ENCODE assay signal across 15 cellular contexts in genomic region chr3:131444180-131444579, GRCh38.
"Had no signal": no experiment of that assay in that cellular context is flagged by ENCODE, and none has a peak within 500 bp of the region (broad histone marks: within the 10 kb centered on the region; RNA-seq: fewer than 3 reads in every experiment).

No MANE protein-coding gene starts in this region.

- DNase-seq: islet precursor cell; left ventricle myocardium inferior; mesendoderm; naive B cell; natural killer cell; stimulated activated CD4-positive, alpha-beta T cell treated with anti-CD3 and anti-CD28 coated beads, Interleukin-12 subunit alpha, Interleukin-12 subunit beta, amount 100 ng/mL, for 4 hours; stimulated activated CD4-positive, alpha-beta T cell treated with anti-CD3 and anti-CD28 coated beads, Interleukin-4, amount 100 ng/mL, for 24 hours; stimulated activated naive CD4-positive, alpha-beta T cell; uterus had no signal

- H3K4me3 Mint-ChIP-seq: mesothelial cell of epicardium; naive B cell; natural killer cell; stimulated activated effector memory CD8-positive, alpha-beta T cell treated with anti-CD3 and anti-CD28 coated beads, Interleukin-12 subunit alpha, Interleukin-12 subunit beta, amount 100 ng/mL, for 72 hours; stimulated activated naive CD8-positive, alpha-beta T cell treated with anti-CD3 and anti-CD28 coated beads, Interleukin-15, Interleukin-2, amounts not matched to agents 100 ng/mL and 50 ng/mL, for 24 hours; type B pancreatic cell had no signal

- H3K27ac Mint-ChIP-seq: mesothelial cell of epicardium; naive B cell; natural killer cell; progenitor cell of endocrine pancreas; stimulated activated effector memory CD8-positive, alpha-beta T cell treated with anti-CD3 and anti-CD28 coated beads, Interleukin-12 subunit alpha, Interleukin-12 subunit beta, amount 100 ng/mL, for 72 hours; stimulated activated naive CD8-positive, alpha-beta T cell treated with anti-CD3 and anti-CD28 coated beads, Interleukin-15, Interleukin-2, amounts not matched to agents 100 ng/mL and 50 ng/mL, for 24 hours; type B pancreatic cell had no signal

- ATAC-seq: natural killer cell; sciatic nerve; stimulated activated effector memory CD8-positive, alpha-beta T cell treated with anti-CD3 and anti-CD28 coated beads, Interleukin-12 subunit alpha, Interleukin-12 subunit beta, amount 100 ng/mL, for 72 hours had no signal

- H3K36me3 Mint-ChIP-seq: mesothelial cell of epicardium; naive B cell; natural killer cell; stimulated activated effector memory CD8-positive, alpha-beta T cell treated with anti-CD3 and anti-CD28 coated beads, Interleukin-12 subunit alpha, Interleukin-12 subunit beta, amount 100 ng/mL, for 72 hours; type B pancreatic cell had no signal

- H3K27me3 Mint-ChIP-seq: stimulated activated naive CD8-positive, alpha-beta T cell treated with anti-CD3 and anti-CD28 coated beads, Interleukin-15, Interleukin-2, amounts not matched to agents 100 ng/mL and 50 ng/mL, for 24 hours had no signal

- H3K4me1 Mint-ChIP-seq: mesothelial cell of epicardium; naive B cell; natural killer cell; stimulated activated effector memory CD8-positive, alpha-beta T cell treated with anti-CD3 and anti-CD28 coated beads, Interleukin-12 subunit alpha, Interleukin-12 subunit beta, amount 100 ng/mL, for 72 hours had no signal

- H3K9me3 Mint-ChIP-seq: type B pancreatic cell had no signal
